Comparison of ENCODE assay signal across 8 cellular contexts in genomic region chr17:18225121-18225561, GRCh38. TPM values are rescaled to one million over a fixed set of nuclear protein-coding genes. Genes with fewer than 3 reads are reported as not detected.
A peak's percentile ranks its signal among the peaks of the same experiment; 100 is the strongest.
DNase-seq lines count a peak whose midpoint lies in the region; ATAC-seq and TF ChIP-seq lines count a peak whose summit lies in the region.

No MANE protein-coding gene starts in this region.

- H3K27me3 ChIP-seq in upper lobe of left lung: no peaks in the 10 kb centered on the region

- peak; percentile 84 for ATAC-seq in HG02840 (IDR thresholded peaks at IDR 0.05; ENCODE audit: low FRiP score, unreplicated experiment)
- peak; percentile 97 to 98 for ATAC-seq in left cardiac atrium
- ATAC-seq in upper lobe of left lung (ENCODE audit: low FRiP score in 2 of 2): peak; percentile 96 to 97

- no peaks in the 10 kb centered on the region for H3K9me3 ChIP-seq in upper lobe of left lung

- TF ChIP-seq EP300 in upper lobe of left lung (IDR thresholded peaks at IDR 0.05): no peak

- peaks cover 28% of the 10 kb centered on the region for H3K4me1 Mint-ChIP-seq in progenitor cell of endocrine pancreas (ENCODE audit: low read depth)

- no peaks in the 10 kb centered on the region for H3K27me3 Mint-ChIP-seq in progenitor cell of endocrine pancreas

- peaks cover 15 to 21% (median 16%) of the 10 kb centered on the region in 4 donors for H3K4me1 ChIP-seq in upper lobe of left lung

- peak; percentile 97 for DNase-seq in GM12865 (ENCODE audit: low read depth)
- DNase-seq in NCI-H146 (lab: John Stamatoyannopoulos, UW): peak; percentile 95
- DNase-seq in T-helper 1 cell: peak; percentile 92 to 97 (median 94)
- DNase-seq in amniotic epithelial cell (ENCODE audit: low read depth): peak; percentile 87
- peak; percentile 98 for DNase-seq in left cardiac atrium
- peak; percentile 97 for DNase-seq in progenitor cell of endocrine pancreas (ENCODE audit: low spot score, unreplicated experiment)
- peak; percentile 98 to 100 for DNase-seq in upper lobe of left lung

- peak overlapping the region; percentile 95 for H3K27ac Mint-ChIP-seq in progenitor cell of endocrine pancreas

- H3K4me3 Mint-ChIP-seq in progenitor cell of endocrine pancreas (ENCODE audit: low read depth): peak overlapping the region; percentile 76

- no peaks in the 10 kb centered on the region for H3K36me3 Mint-ChIP-seq in progenitor cell of endocrine pancreas (ENCODE audit: insufficient read depth)

- H3K4me3 ChIP-seq in GM12865 (ENCODE audit: low read depth, low read length): 0 out of 2 replicates have a peak overlapping the region, but pooled peaks have one; percentile 9
- H3K4me3 ChIP-seq in upper lobe of left lung: peak overlapping the region in 3 of 4 donors; percentile 70 to 88 (median 70)

- 1 to 3% methylated on average over 5 to 19 of the region's 42 CpGs for WGBS in upper lobe of left lung, 2 donors

- H3K27ac ChIP-seq in upper lobe of left lung: peak overlapping the region in 2 of 4 donors; percentile 3 to 71

- TF ChIP-seq POLR2A in upper lobe of left lung (IDR thresholded peaks at IDR 0.05): no peak

- no peak for TF ChIP-seq CTCF in GM12865 (IDR thresholded peaks at IDR 0.05; ENCODE audit: insufficient read depth, low read depth, low read length, missing control alignments)
- TF ChIP-seq CTCF in progenitor cell of endocrine pancreas (IDR thresholded peaks at IDR 0.05; ENCODE audit: unreplicated experiment): no peak
- TF ChIP-seq CTCF in upper lobe of left lung (IDR thresholded peaks at IDR 0.05): no peak

- no peaks in the 10 kb centered on the region for H3K9me3 Mint-ChIP-seq in progenitor cell of endocrine pancreas (ENCODE audit: low read depth)

- no peaks in the 10 kb centered on the region for H3K36me3 ChIP-seq in upper lobe of left lung

- intact Hi-C loops in left cardiac atrium (cut with DNase I): loop anchor here in 1 of 2 donors (10.0 kb wide), 1 partner anchor 90 kb away; the partner anchor contains the start of genes SMCR8 and TOP3A

RNA-seq across cellular contexts. Expression of gene LLGL1, which starts 0.3 kb away (rescaled TPM):
- total RNA-seq in left cardiac atrium (10 to 100 TPM; 10.9 to 11.0 TPM), progenitor cell of endocrine pancreas (75.8 and 76.7 TPM in 2 replicates), upper lobe of left lung (10 to 100 TPM in 5 of 6 donors, 1 to 10 TPM in 1; 9.8 to 16.4 (median 13.8) TPM)

RNA-seq across cellular contexts. Expression of gene FLII, which starts 33.4 kb away (rescaled TPM):
- total RNA-seq in left cardiac atrium (100 to 1,000 TPM; 204 to 211 TPM), progenitor cell of endocrine pancreas (256 and 260 TPM in 2 replicates), upper lobe of left lung (100 to 1,000 TPM; 313 to 552 (median 376) TPM)

RNA-seq across cellular contexts. Expression of gene MIEF2, which starts 35.3 kb away (rescaled TPM):
- total RNA-seq in left cardiac atrium (10 to 100 TPM; 16.2 to 16.8 TPM), progenitor cell of endocrine pancreas (18.4 and 22.2 TPM in 2 replicates), upper lobe of left lung (10 to 100 TPM; 17.2 to 79.3 (median 31.8) TPM)

RNA-seq across cellular contexts. Expression of gene ALKBH5, which starts 41.5 kb away (rescaled TPM):
- total RNA-seq in left cardiac atrium: 100 to 1,000 TPM; 137 to 169 TPM
- 78.1 and 78.4 TPM in 2 replicates for total RNA-seq in progenitor cell of endocrine pancreas
- 100 to 1,000 TPM in 1 of 6 donors, 10 to 100 TPM in 5; 63.9 to 112 (median 94.7) TPM for total RNA-seq in upper lobe of left lung
